16 cellular contexts compared by ENCODE assay signal in genomic region chr11:12247543-12248287, GRCh38.
DNase-seq lines count a peak whose midpoint lies in the region; ATAC-seq, FAIRE-seq and TF ChIP-seq lines count a peak whose summit lies in the region.
"Had no signal": no experiment of that assay in that cellular context is flagged by ENCODE, and none has a peak within 500 bp of the region (broad histone marks: within the 10 kb centered on the region; RNA-seq: fewer than 3 reads in every experiment).

No MANE protein-coding gene starts in this region.

- intact Hi-C loops in activated T-helper 1 cell treated with anti-CD3 and anti-CD28 coated beads, Interleukin-12 subunit alpha, Interleukin-12 subunit beta, Interleukin-2, Interleukin-4 antibody, amounts not matched to agents 30 ng/mL and 10 ng/mL and 1 ng/mL, durations not matched to agents 14 hours and 24 hours and 36 hours (cut with micrococcal nuclease) = no loop called here
- intact Hi-C loops in sciatic nerve (cut with DNase I) = no loop called here

- no peaks in the 10 kb centered on the region for H3K27me3 ChIP-seq in right atrium auricular region
- no peaks in the 10 kb centered on the region for H3K27me3 ChIP-seq in tibial nerve
- H3K27me3 ChIP-seq: adrenal gland, foreskin keratinocyte had no signal

- H3K27ac ChIP-seq in C4-2B = peak overlapping the region; percentile 99
- H3K27ac ChIP-seq in right atrium auricular region = peak overlapping the region; percentile 62 to 65
- H3K27ac ChIP-seq in tibial nerve = peak overlapping the region in 2 of 4 donors; percentile 65 to 72
- H3K27ac ChIP-seq: foreskin keratinocyte, WERI-Rb-1 had no signal

- DNase-seq in activated T-helper 1 cell treated with anti-CD3 and anti-CD28 coated beads, Interleukin-12 subunit alpha, Interleukin-12 subunit beta, Interleukin-2, Interleukin-4 antibody, amounts not matched to agents 30 ng/mL and 10 ng/mL and 1 ng/mL, durations not matched to agents 14 hours and 24 hours and 36 hours (ENCODE audit: low spot score) = no peak
- DNase-seq in right atrium auricular region (ENCODE audit: low spot score) (no peak), sciatic nerve (ENCODE audit: low spot score) (no peak), GM19239 (ENCODE audit: insufficient read length, low spot score) (no peak), tibial nerve (ENCODE audit: low spot score in 2 of 2) (no peak), DMS53 (lab: John Stamatoyannopoulos, UW) (no peak)
- DNase-seq: ACHN; CD4-positive, alpha-beta T cell; foreskin keratinocyte; KBM-7; natural killer cell; NCI-H2171 treated with DMSO at 0.1 percent for 48 hours; WERI-Rb-1 had no signal

- FAIRE-seq in GM19239 (lab: Jason Lieb, UNC) = no peak

- H3K4me1 ChIP-seq in right atrium auricular region (peaks cover 0 to 58% of the 10 kb centered on the region in 2 donors), tibial nerve (peaks cover 0 to 71% (median 5%) of the 10 kb centered on the region in 4 donors)
- H3K4me1 ChIP-seq: adrenal gland, foreskin keratinocyte had no signal

- ATAC-seq in sciatic nerve = peak; percentile 31
- ATAC-seq in HG03378 (IDR thresholded peaks at IDR 0.05; ENCODE audit: unreplicated experiment) = no peak
- ATAC-seq: foreskin keratinocyte, natural killer cell had no signal

- peaks cover 55% of the 10 kb centered on the region for H3K36me3 ChIP-seq in right atrium auricular region
- H3K36me3 ChIP-seq in tibial nerve = peaks cover 0 to 5% (median 0%) of the 10 kb centered on the region in 3 donors
- H3K36me3 ChIP-seq: WERI-Rb-1 had no signal

- WGBS in tibial nerve, 2 donors = 63 to 78% methylated on average over 4 of the region's 4 CpGs

- peak overlapping the region; percentile 52 for H3K27ac Mint-ChIP-seq in activated T-helper 1 cell treated with anti-CD3 and anti-CD28 coated beads, Interleukin-12 subunit alpha, Interleukin-12 subunit beta, Interleukin-2, Interleukin-4 antibody, amounts not matched to agents 30 ng/mL and 10 ng/mL and 1 ng/mL, durations not matched to agents 14 hours and 24 hours and 36 hours
- H3K27ac Mint-ChIP-seq: CD4-positive, alpha-beta T cell; natural killer cell had no signal

- peaks cover 9% of the 10 kb centered on the region for H3K4me1 Mint-ChIP-seq in activated T-helper 1 cell treated with anti-CD3 and anti-CD28 coated beads, Interleukin-12 subunit alpha, Interleukin-12 subunit beta, Interleukin-2, Interleukin-4 antibody, amounts not matched to agents 30 ng/mL and 10 ng/mL and 1 ng/mL, durations not matched to agents 14 hours and 24 hours and 36 hours (ENCODE audit: low read depth)
- H3K4me1 Mint-ChIP-seq: natural killer cell had no signal

- no peaks in the 10 kb centered on the region for H3K27me3 Mint-ChIP-seq in activated T-helper 1 cell treated with anti-CD3 and anti-CD28 coated beads, Interleukin-12 subunit alpha, Interleukin-12 subunit beta, Interleukin-2, Interleukin-4 antibody, amounts not matched to agents 30 ng/mL and 10 ng/mL and 1 ng/mL, durations not matched to agents 14 hours and 24 hours and 36 hours (ENCODE audit: insufficient read depth)
- H3K27me3 Mint-ChIP-seq: CD4-positive, alpha-beta T cell had no signal

- TF ChIP-seq POLR2A in tibial nerve (IDR thresholded peaks at IDR 0.05) = no peak

- TF ChIP-seq CTCF in C4-2B (conservative IDR thresholded peaks at IDR 0.05) (no peak), right atrium auricular region (IDR thresholded peaks at IDR 0.05) (no peak), tibial nerve (IDR thresholded peaks at IDR 0.05) (no peak)

- H3K4me3 Mint-ChIP-seq in activated T-helper 1 cell treated with anti-CD3 and anti-CD28 coated beads, Interleukin-12 subunit alpha, Interleukin-12 subunit beta, Interleukin-2, Interleukin-4 antibody, amounts not matched to agents 30 ng/mL and 10 ng/mL and 1 ng/mL, durations not matched to agents 14 hours and 24 hours and 36 hours = no peak overlapping the region
- H3K4me3 Mint-ChIP-seq: CD4-positive, alpha-beta T cell; natural killer cell had no signal

- no peaks in the 10 kb centered on the region for H3K9me3 Mint-ChIP-seq in activated T-helper 1 cell treated with anti-CD3 and anti-CD28 coated beads, Interleukin-12 subunit alpha, Interleukin-12 subunit beta, Interleukin-2, Interleukin-4 antibody, amounts not matched to agents 30 ng/mL and 10 ng/mL and 1 ng/mL, durations not matched to agents 14 hours and 24 hours and 36 hours
- H3K9me3 Mint-ChIP-seq: CD4-positive, alpha-beta T cell; natural killer cell had no signal

- TF ChIP-seq EP300 in tibial nerve (IDR thresholded peaks at IDR 0.05) = no peak

- H3K4me3 ChIP-seq in right atrium auricular region = no peak overlapping the region
- no peak overlapping the region for H3K4me3 ChIP-seq in tibial nerve
- H3K4me3 ChIP-seq: adrenal gland had no signal

- H3K9me3 ChIP-seq in right atrium auricular region = no peaks in the 10 kb centered on the region
- no peaks in the 10 kb centered on the region for H3K9me3 ChIP-seq in tibial nerve
- H3K9me3 ChIP-seq: adrenal gland had no signal

- peaks cover 53% of the 10 kb centered on the region for H3K36me3 Mint-ChIP-seq in activated T-helper 1 cell treated with anti-CD3 and anti-CD28 coated beads, Interleukin-12 subunit alpha, Interleukin-12 subunit beta, Interleukin-2, Interleukin-4 antibody, amounts not matched to agents 30 ng/mL and 10 ng/mL and 1 ng/mL, durations not matched to agents 14 hours and 24 hours and 36 hours (ENCODE audit: low read depth)
